Comparison of ENCODE assay signal across 8 cellular contexts in genomic region chr1:37860346-37860666, GRCh38. TPM values are rescaled to one million over a fixed set of nuclear protein-coding genes. Genes with fewer than 3 reads are reported as not detected.
DNase-seq lines count a peak whose midpoint lies in the region; ATAC-seq, FAIRE-seq and TF ChIP-seq lines count a peak whose summit lies in the region.

No MANE protein-coding gene starts in this region.

- H3K9me3 ChIP-seq in body of pancreas, result no peaks in the 10 kb centered on the region

- H3K4me1 Mint-ChIP-seq in activated naive CD4-positive, alpha-beta T cell treated with anti-CD3 and anti-CD28 coated beads, Interleukin-2, amount 50 U/mL, for 24 hours, result peaks cover 31% of the 10 kb centered on the region
- H3K4me1 Mint-ChIP-seq in memory B cell (peaks cover 11% of the 10 kb centered on the region), type B pancreatic cell (ENCODE audit: unreplicated experiment) (peaks cover 18% of the 10 kb centered on the region)

- no peak for DNase-seq in activated naive CD4-positive, alpha-beta T cell treated with Interleukin-2 at 50 U/mL for 16 hours
- DNase-seq in body of pancreas (no peak), memory B cell (ENCODE audit: low spot score in 2 of 2) (no peak), type B pancreatic cell (ENCODE audit: extremely low spot score, unreplicated experiment) (no peak), GM12892 (ENCODE audit: insufficient read length) (no peak), NCI-H69 (lab: John Stamatoyannopoulos, UW) (no peak), dedifferentiated amniotic fluid mesenchymal stem cell (ENCODE audit: extremely low spot score) (no peak)

- peak overlapping the region; percentile 98 for H3K27ac Mint-ChIP-seq in activated naive CD4-positive, alpha-beta T cell treated with anti-CD3 and anti-CD28 coated beads, Interleukin-2, amount 50 U/mL, for 24 hours
- H3K27ac Mint-ChIP-seq in memory B cell (peak overlapping the region; percentile 89), type B pancreatic cell (peak overlapping the region; percentile 98)

- no peak for TF ChIP-seq POLR2A in body of pancreas (IDR thresholded peaks at IDR 0.05)
- no peak for TF ChIP-seq POLR2A in GM12892 (IDR thresholded peaks at IDR 0.05; ENCODE audit: low read depth, low read length)

- H3K4me3 Mint-ChIP-seq in activated naive CD4-positive, alpha-beta T cell treated with anti-CD3 and anti-CD28 coated beads, Interleukin-2, amount 50 U/mL, for 24 hours, result peak overlapping the region; percentile 97
- H3K4me3 Mint-ChIP-seq in memory B cell (peak overlapping the region; percentile 94), type B pancreatic cell (peak overlapping the region; percentile 100)

- no peak overlapping the region for H3K4me3 ChIP-seq in body of pancreas

- TF ChIP-seq CTCF in body of pancreas (IDR thresholded peaks at IDR 0.05) (no peak), type B pancreatic cell (conservative IDR thresholded peaks at IDR 0.05) (peak; percentile 48)

- ATAC-seq in body of pancreas, result no peak
- ATAC-seq in memory B cell (ENCODE audit: low read depth), result no peak

- H3K27me3 Mint-ChIP-seq in activated naive CD4-positive, alpha-beta T cell treated with anti-CD3 and anti-CD28 coated beads, Interleukin-2, amount 50 U/mL, for 24 hours, result no peaks in the 10 kb centered on the region
- no peaks in the 10 kb centered on the region for H3K27me3 Mint-ChIP-seq in memory B cell
- H3K27me3 Mint-ChIP-seq in type B pancreatic cell, result no peaks in the 10 kb centered on the region

- peaks cover 8% of the 10 kb centered on the region for H3K36me3 Mint-ChIP-seq in activated naive CD4-positive, alpha-beta T cell treated with anti-CD3 and anti-CD28 coated beads, Interleukin-2, amount 50 U/mL, for 24 hours
- peaks cover 14% of the 10 kb centered on the region for H3K36me3 Mint-ChIP-seq in memory B cell
- peaks cover 17% of the 10 kb centered on the region for H3K36me3 Mint-ChIP-seq in type B pancreatic cell

- no peaks in the 10 kb centered on the region for H3K9me3 Mint-ChIP-seq in activated naive CD4-positive, alpha-beta T cell treated with anti-CD3 and anti-CD28 coated beads, Interleukin-2, amount 50 U/mL, for 24 hours
- no peaks in the 10 kb centered on the region for H3K9me3 Mint-ChIP-seq in memory B cell
- H3K9me3 Mint-ChIP-seq in type B pancreatic cell, result no peaks in the 10 kb centered on the region

- FAIRE-seq in GM12892 (lab: Jason Lieb, UNC), result no peak

- intact Hi-C loops in body of pancreas (cut with DNase I), result no loop called here

- H3K27ac ChIP-seq in body of pancreas, result peak overlapping the region; percentile 85 to 94 (median 92)

- H3K4me1 ChIP-seq in body of pancreas, result peaks cover 30% of the 10 kb centered on the region

- no peaks in the 10 kb centered on the region for H3K27me3 ChIP-seq in body of pancreas

- WGBS in body of pancreas, 2 donors, result 22 to 23% methylated on average over 5 of the region's 5 CpGs

- H3K36me3 ChIP-seq in body of pancreas (replicated peaks in 1 of 2; ENCODE audit: insufficient read depth in 1 of 2, low read depth in 2 of 2), result peaks cover 0 to 7% of the 10 kb centered on the region in 2 donors

RNA-seq across cellular contexts. Expression of gene MTF1, which starts 0.9 kb away (rescaled TPM):
- 1 to 10 TPM; 1.3 to 3.9 TPM for total RNA-seq in body of pancreas
- 20.5 and 20.7 TPM in 2 replicates for total RNA-seq in type B pancreatic cell (ENCODE audit: low replicate concordance)
- 6.1 TPM for polyA plus RNA-seq in GM12892 (2012; ENCODE audit: missing spikeins)

RNA-seq across cellular contexts. Expression of gene YRDC, which starts 52.3 kb away (rescaled TPM):
- total RNA-seq in body of pancreas (10 to 100 TPM in 1 of 2 donors, 1 to 10 TPM in 1; 6.2 to 11.9 TPM), type B pancreatic cell (ENCODE audit: low replicate concordance) (12.7 and 19.2 TPM in 2 replicates)
- polyA plus RNA-seq in GM12892 (2012; ENCODE audit: missing spikeins), result 31.7 TPM

RNA-seq across cellular contexts. Expression of gene C1orf122, which starts 52.7 kb away (rescaled TPM):
- total RNA-seq in body of pancreas, result 10 to 100 TPM; 26.2 to 71.9 TPM
- 38.9 and 49.6 TPM in 2 replicates for total RNA-seq in type B pancreatic cell (ENCODE audit: low replicate concordance)
- polyA plus RNA-seq in GM12892 (2012; ENCODE audit: missing spikeins), result 11.1 TPM
